In the genomic region with DNA sequence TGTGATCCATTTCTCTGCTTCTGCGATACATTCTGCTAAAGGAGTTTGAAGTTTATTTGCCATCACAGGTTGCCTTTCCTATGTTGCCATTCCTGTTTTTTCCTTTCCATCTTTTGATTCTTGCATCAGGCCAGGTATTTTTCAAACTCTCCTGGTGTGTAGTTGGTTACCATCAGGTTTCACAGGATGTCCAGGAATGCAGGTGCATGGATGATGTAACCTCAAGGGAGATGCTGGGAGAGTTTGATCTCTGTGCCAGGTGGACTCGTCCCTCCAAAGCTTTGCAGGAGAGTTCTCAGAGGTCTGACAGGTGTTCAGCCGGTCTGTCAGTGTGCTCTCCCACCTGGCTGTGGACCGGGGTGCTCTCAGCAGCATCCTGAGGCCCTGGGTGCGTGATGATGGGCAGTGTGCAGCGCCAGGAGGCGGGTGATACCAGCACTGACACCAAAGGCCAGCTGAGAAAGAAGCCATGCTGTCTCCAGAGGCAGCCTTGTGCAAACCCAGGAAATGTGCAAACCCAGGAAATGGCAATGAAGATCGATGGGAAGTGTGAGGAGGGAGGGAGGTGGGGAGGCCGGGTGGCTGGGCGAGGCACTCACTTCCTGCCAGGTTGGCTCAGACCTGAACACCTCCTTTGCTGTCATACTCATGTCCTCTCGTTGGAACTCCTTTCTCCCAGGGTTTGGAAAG, we compare ENCODE assay signal across 16 cellular contexts. TPM values are rescaled to one million over a fixed set of nuclear protein-coding genes. Genes with fewer than 3 reads are reported as not detected.
DNase-seq lines count a peak whose midpoint lies in the region; ATAC-seq and TF ChIP-seq lines count a peak whose summit lies in the region.
"Had no signal": no experiment of that assay in that cellular context is flagged by ENCODE, and none has a peak within 500 bp of the region (broad histone marks: within the 10 kb centered on the region; RNA-seq: fewer than 3 reads in every experiment).

No MANE protein-coding gene starts in this region.

- H3K36me3 Mint-ChIP-seq in CD14-positive monocyte: peaks cover 0 to 4% of the 10 kb centered on the region in 2 donors
- H3K36me3 Mint-ChIP-seq: brain had no signal

- no peaks in the 10 kb centered on the region for H3K36me3 ChIP-seq in IMR-90 (ENCODE audit: control insufficient read depth, insufficient read depth, low read length)
- peaks cover 0 to 2% of the 10 kb centered on the region in 2 donors for H3K36me3 ChIP-seq in mucosa of rectum (ENCODE audit: control insufficient read depth in 2 of 2, insufficient read depth in 2 of 2, low read length in 2 of 2)
- H3K36me3 ChIP-seq in spleen: no peaks in the 10 kb centered on the region

- H3K18ac ChIP-seq in IMR-90 (ENCODE audit: low read depth, low read length): no peak overlapping the region

- POLR2A ChIA-PET in IMR-90 (lab: Charles Lee; ENCODE audit: unreplicated experiment): no interaction called here

- peaks cover 11% of the 10 kb centered on the region for H3K4me1 Mint-ChIP-seq in CD14-positive monocyte

- H3K9me3 ChIP-seq in IMR-90 (ENCODE audit: control insufficient read depth, insufficient read depth, low read length) (no peaks in the 10 kb centered on the region; the same call in 1 of the 2 replicates), mucosa of rectum (ENCODE audit: control insufficient read depth in 2 of 2, low read length in 2 of 2) (no peaks in the 10 kb centered on the region), spleen (no peaks in the 10 kb centered on the region)

- H2BK5ac ChIP-seq in IMR-90 (ENCODE audit: low read depth, low read length, poor library complexity, severe bottlenecking): no peak overlapping the region

- intact Hi-C loops in IMR-90 (cut with micrococcal nuclease) (no loop called here), head of caudate nucleus (cut with DNase I) (no loop called here), CD14-positive monocyte (cut with micrococcal nuclease) (no loop called here), spleen (cut with DNase I; ENCODE audit: low total_unique reads) (no loop called here)

- H3K56ac ChIP-seq in IMR-90 (ENCODE audit: extremely low read depth, insufficient read depth, low read length): no peak overlapping the region

- H3K4me3 Mint-ChIP-seq in CD14-positive monocyte: peak overlapping the region in 1 of 2 donors; percentile 66
- H3K4me3 Mint-ChIP-seq: activated B cell treated with CpG ODN at 0.5 μM for 24 hours had no signal

- no peak overlapping the region for H4K5ac ChIP-seq in IMR-90 (ENCODE audit: low read depth, low read length)

- no peaks in the 10 kb centered on the region for H3K4me1 ChIP-seq in IMR-90 (ENCODE audit: control insufficient read depth, insufficient read depth, low read length)
- peaks cover 19 to 36% of the 10 kb centered on the region in 2 donors for H3K4me1 ChIP-seq in mucosa of rectum (ENCODE audit: control insufficient read depth in 2 of 2, insufficient read depth in 2 of 2, low read length in 2 of 2)
- peaks cover 8 to 38% (median 18%) of the 10 kb centered on the region in 6 donors for H3K4me1 ChIP-seq in spleen

- H3K14ac ChIP-seq in IMR-90 (replicated peaks; ENCODE audit: low read depth, low read length): no peak overlapping the region

- no peak for TF ChIP-seq CTCF in IMR-90 (conservative IDR thresholded peaks at IDR 0.05; ENCODE audit: low read depth, low read length)
- TF ChIP-seq CTCF in CD14-positive monocyte (IDR thresholded peaks at IDR 0.05): no peak
- no peak for TF ChIP-seq CTCF in spleen (IDR thresholded peaks at IDR 0.05 in 8 of 11, conservative IDR thresholded peaks at IDR 0.05 in 3 of 11)

- in situ Hi-C loops in IMR-90 (cut with MboI; ENCODE audit: low sequenced_read_pairs): no loop called here

- no peaks in the 10 kb centered on the region for H3K79me1 ChIP-seq in IMR-90 (ENCODE audit: low read depth in 1 of 2, low read length in 2 of 2)

- H2AK5ac ChIP-seq in IMR-90 (ENCODE audit: low read depth, low read length): no peak overlapping the region

- no peak overlapping the region for H2BK15ac ChIP-seq in IMR-90 (ENCODE audit: low read depth, low read length)

- H3K27me3 Mint-ChIP-seq in CD14-positive monocyte (ENCODE audit: low read depth in 3 of 3): peaks cover 52 to 66% (median 65%) of the 10 kb centered on the region in 3 donors

- no peak for ATAC-seq in IMR-90 (ENCODE audit: low read depth)
- ATAC-seq: SK-N-SH treated with all-trans-retinoic acid at 6 μM for 48 hours had no signal

- no peak overlapping the region for H4K8ac ChIP-seq in IMR-90 (ENCODE audit: low read depth in 2 of 2, low read length in 2 of 2)

- peak overlapping the region; percentile 28 for H2AK9ac ChIP-seq in IMR-90 (replicated peaks; ENCODE audit: low read depth, low read length, poor library complexity)

- H3K4me3 ChIP-seq in IMR-90 (ENCODE audit: insufficient read depth, low read depth, low read length): no peak overlapping the region
- peak overlapping the region; percentile 64 to 79 for H3K4me3 ChIP-seq in mucosa of rectum (ENCODE audit: low read length in 2 of 2)
- H3K4me3 ChIP-seq in spleen: no peak overlapping the region

- no peak overlapping the region for H3K27ac ChIP-seq in IMR-90 (ENCODE audit: insufficient read depth, low read length)
- peak overlapping the region; percentile 62 to 88 for H3K27ac ChIP-seq in mucosa of rectum (ENCODE audit: low read depth in 2 of 2, low read length in 2 of 2)
- H3K27ac ChIP-seq in spleen: no peak overlapping the region

- no peak overlapping the region for H3K4me2 ChIP-seq in IMR-90 (ENCODE audit: low read depth, low read length)

- H3K23ac ChIP-seq in IMR-90 (ENCODE audit: low read depth, low read length): no peak overlapping the region

- H3K27me3 ChIP-seq in IMR-90 (ENCODE audit: control insufficient read depth, insufficient read depth, low read length) (peaks cover 79% of the 10 kb centered on the region), mucosa of rectum (ENCODE audit: control insufficient read depth in 2 of 2, insufficient read depth in 2 of 2, low read length in 2 of 2) (peaks cover 7 to 9% of the 10 kb centered on the region in 2 donors), spleen (replicated peaks in 1 of 7) (peaks cover 3 to 80% (median 41%) of the 10 kb centered on the region in 7 donors)

- peak; percentile 82 for DNase-seq in COLO668 (lab: John Stamatoyannopoulos, UW; ENCODE audit: unreplicated experiment)
- no peak for DNase-seq in IMR-90
- DNase-seq in UCSD-AML1 (lab: John Stamatoyannopoulos, UW; ENCODE audit: unreplicated experiment): peak; percentile 23
- DNase-seq in head of caudate nucleus: no peak
- no peak for DNase-seq in CD14-positive monocyte (ENCODE audit: low spot score)
- no peak for DNase-seq in activated CD4-positive, alpha-beta T cell treated with anti-CD3 and anti-CD28 coated beads, Interleukin-2, amount 50 U/mL, for 48 hours
- no peak for DNase-seq in spleen
- DNase-seq: activated B cell treated with CpG ODN at 0.5 μM for 24 hours; activated naive CD4-positive, alpha-beta T cell treated with anti-CD3 and anti-CD28 coated beads, Interleukin-2, amount 50 U/mL, for 16 hours; AML-193; DND-41; effector CD8-positive, alpha-beta T cell had no signal

- TF ChIP-seq POLR2A in IMR-90 (IDR thresholded peaks at IDR 0.05; ENCODE audit: low read depth, low read length): no peak
- TF ChIP-seq POLR2A in spleen (IDR thresholded peaks at IDR 0.05): no peak

- H3K4ac ChIP-seq in IMR-90 (ENCODE audit: low read depth, low read length): no peak overlapping the region

- no peaks in the 10 kb centered on the region for H4K20me1 ChIP-seq in IMR-90 (ENCODE audit: insufficient read depth, low read length)

- H3K9me1 ChIP-seq in IMR-90 (ENCODE audit: insufficient read depth, low read length): no peaks in the 10 kb centered on the region

- no peak overlapping the region for H4K91ac ChIP-seq in IMR-90 (ENCODE audit: insufficient read depth, low read depth, low read length)

- 55% methylated on average over 5 of the region's 11 CpGs; no CpG with 5 or more reads in 1 of the 2 experiments for WGBS in IMR-90 (ENCODE audit: extremely low coverage in 2 of 2, insufficient read length in 1 of 2), 2 experiments
- WGBS in spleen, 5 donors: 37 to 54% (median 47%) methylated on average over 11 of the region's 11 CpGs

- dilution Hi-C loops in IMR-90 (cut with HindIII; ENCODE audit: low sequenced_read_pairs, unreplicated experiment): no loop called here

- no peak overlapping the region for H3K27ac Mint-ChIP-seq in CD14-positive monocyte
- H3K27ac Mint-ChIP-seq: activated B cell treated with CpG ODN at 0.5 μM for 24 hours had no signal

- H3K9ac ChIP-seq in IMR-90 (ENCODE audit: low read depth, low read length): no peak overlapping the region
- H3K9ac ChIP-seq in mucosa of rectum (ENCODE audit: low read depth in 1 of 2, low read length in 2 of 2): peak overlapping the region; percentile 66 to 70

- CTCF ChIA-PET in IMR-90 (lab: Yijun Ruan, JAX): no interaction called here

- no peak for TF ChIP-seq RAD21 in IMR-90 (IDR thresholded peaks at IDR 0.05; ENCODE audit: low read length)

- no peak overlapping the region for H2AFZ ChIP-seq in IMR-90 (replicated peaks; ENCODE audit: low read length, poor library complexity)

- no peak overlapping the region for H2BK120ac ChIP-seq in IMR-90 (ENCODE audit: low read depth, low read length)

- peaks cover 0 to 12% (median 3%) of the 10 kb centered on the region in 7 donors for H3K9me3 Mint-ChIP-seq in CD14-positive monocyte
- H3K9me3 Mint-ChIP-seq: activated B cell treated with CpG ODN at 0.5 μM for 24 hours had no signal

- no peak overlapping the region for H2BK20ac ChIP-seq in IMR-90 (ENCODE audit: low read depth, low read length)

- no TSS peak for BruUV-seq in IMR-90 (replicated peaks; lab: Mats Ljungman, UMichigan)

TF ChIP-seq in IMR-90, 13 proteins besides CTCF, POLR2A, EP300 and RAD21:
- TF ChIP-seq, protein P1, sequence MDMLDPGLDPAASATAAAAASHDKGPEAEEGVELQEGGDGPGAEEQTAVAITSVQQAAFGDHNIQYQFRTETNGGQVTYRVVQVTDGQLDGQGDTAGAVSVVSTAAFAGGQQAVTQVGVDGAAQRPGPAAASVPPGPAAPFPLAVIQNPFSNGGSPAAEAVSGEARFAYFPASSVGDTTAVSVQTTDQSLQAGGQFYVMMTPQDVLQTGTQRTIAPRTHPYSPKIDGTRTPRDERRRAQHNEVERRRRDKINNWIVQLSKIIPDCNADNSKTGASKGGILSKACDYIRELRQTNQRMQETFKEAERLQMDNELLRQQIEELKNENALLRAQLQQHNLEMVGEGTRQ (IDR thresholded peaks at IDR 0.05; ENCODE audit: low read depth, low read length): no peak
- TF ChIP-seq CHD1 (IDR thresholded peaks at IDR 0.05; ENCODE audit: low read depth, low read length) (no peak), CEBPB (IDR thresholded peaks at IDR 0.05; ENCODE audit: low read depth, low read length) (no peak), MAFK (IDR thresholded peaks at IDR 0.05; ENCODE audit: low read depth, low read length) (no peak), FOS (IDR thresholded peaks at IDR 0.05; ENCODE audit: low read depth, low read length) (no peak)

RNA-seq across cellular contexts. Expression of a gene that starts 1.7 kb away (rescaled TPM):
- not detected in 2 replicates for total RNA-seq in IMR-90 (2012; rRNA removed)
- not detected in 2 replicates for polyA plus RNA-seq in IMR-90 (2012; rRNA removed)
- polyA plus RNA-seq in IMR-90 (2012; cell fraction: cytosol; rRNA removed): 0.07 TPM in 1 of 2 replicates, not detected in the other
- polyA plus RNA-seq in IMR-90 (2012; cell fraction: nucleus; rRNA removed; ENCODE audit: low replicate concordance): not detected in 2 replicates
- polyA plus RNA-seq in CD14-positive monocyte: not detected
- 1 to 10 TPM in 5 of 7 donors, under 1 TPM in 2; 0.60 to 8.1 (median 1.9) TPM for total RNA-seq in spleen
- under 1 TPM; 0.09 to 0.35 (median 0.11) TPM for polyA plus RNA-seq in spleen
- total RNA-seq: activated B cell treated with CpG ODN at 0.5 μM for 24 hours, osteocyte had no signal

Comparison
In these comparisons a context has a peak if more than half of its experiments do, and no peak if none do; other contexts are left out.
1. DNase-seq: peak in COLO668 (single experiment) and UCSD-AML1 (single experiment); none in IMR-90 (single experiment), head of caudate nucleus (0 of 42), CD14-positive monocyte (single experiment), activated CD4-positive, alpha-beta T cell treated with anti-CD3 and anti-CD28 coated beads, Interleukin-2, amount 50 U/mL, for 48 hours (0 of 2) and spleen (single experiment).
2. H3K27ac ChIP-seq: peak in mucosa of rectum (2 of 2); none in IMR-90 (single experiment) and spleen (0 of 8).
3. H3K4me3 ChIP-seq: peak in mucosa of rectum (2 of 2); none in IMR-90 (single experiment) and spleen (0 of 8).